1 cellular context compared by ENCODE assay signal in genomic region chr5:53476531-53477480, GRCh38.
TF ChIP-seq lines count a peak whose summit lies in the region.

No MANE protein-coding gene starts in this region.

TF ChIP-seq in HepG2, 621 proteins besides CTCF, POLR2A, EP300 and RAD21 (continued from another document and continues in another):
- TF ChIP-seq ETS1 (CRISPR knock-in tag; IDR thresholded peaks at IDR 0.05) (no peak), FOXJ3 (CRISPR knock-in tag; IDR thresholded peaks at IDR 0.05; ENCODE audit: borderline replicate concordance) (peak; percentile 100), ZBTB43 (CRISPR knock-in tag; conservative IDR thresholded peaks at IDR 0.05) (peak; percentile 99), ZNF605 (CRISPR knock-in tag; IDR thresholded peaks at IDR 0.05) (peak; percentile 88), HDAC2 (CRISPR knock-in tag; IDR thresholded peaks at IDR 0.05) (peak; percentile 99), CENPT (CRISPR knock-in tag; IDR thresholded peaks at IDR 0.05; ENCODE audit: low read depth) (no peak), ZFP82 (CRISPR knock-in tag; IDR thresholded peaks at IDR 0.05; ENCODE audit: borderline replicate concordance) (no peak), NFE2L2 (IDR thresholded peaks at IDR 0.05; ENCODE audit: low read length) (peak; percentile 83), ZNF292 (CRISPR knock-in tag; IDR thresholded peaks at IDR 0.05; ENCODE audit: borderline replicate concordance, low read depth) (peak; percentile 89; the same call in 1 of the 2 replicates), ZNF484 (CRISPR knock-in tag; IDR thresholded peaks at IDR 0.05; ENCODE audit: borderline replicate concordance, low read depth) (no peak), PRMT3 (CRISPR knock-in tag; IDR thresholded peaks at IDR 0.05; ENCODE audit: borderline replicate concordance, low read depth) (peak; percentile 53; the same call in 1 of the 2 replicates), GATA4 (IDR thresholded peaks at IDR 0.05; ENCODE audit: borderline replicate concordance, low read depth) (peak; percentile 99), ZXDC (CRISPR knock-in tag; IDR thresholded peaks at IDR 0.05) (no peak), ZBED4 (CRISPR knock-in tag; IDR thresholded peaks at IDR 0.05; ENCODE audit: borderline replicate concordance) (peak; percentile 98), PRDM10 (CRISPR knock-in tag; IDR thresholded peaks at IDR 0.05; ENCODE audit: low read depth) (peak; percentile 85), POGZ (CRISPR knock-in tag; IDR thresholded peaks at IDR 0.05) (peak; percentile 97), PAF1 (CRISPR knock-in tag; IDR thresholded peaks at IDR 0.05) (no peak), ISX (CRISPR knock-in tag; conservative IDR thresholded peaks at IDR 0.05) (no peak), ZNF446 (CRISPR knock-in tag; IDR thresholded peaks at IDR 0.05) (no peak), SALL1 (CRISPR knock-in tag; IDR thresholded peaks at IDR 0.05) (peak; percentile 100), PATZ1 (CRISPR knock-in tag; IDR thresholded peaks at IDR 0.05) (peak; percentile 93), CHCHD3 (CRISPR knock-in tag; IDR thresholded peaks at IDR 0.05) (no peak), SMAD3 (CRISPR knock-in tag; IDR thresholded peaks at IDR 0.05) (peak; percentile 99), CENPX (CRISPR knock-in tag; IDR thresholded peaks at IDR 0.05) (no peak), BRCA1 (CRISPR knock-in tag; IDR thresholded peaks at IDR 0.05) (peak; percentile 77; the same call in 1 of the 2 replicates), SRSF9 (IDR thresholded peaks at IDR 0.05; ENCODE audit: borderline replicate concordance, insufficient read depth, low read depth, low read length, poor library complexity, severe bottlenecking) (no peak), ZNF350 (CRISPR knock-in tag; IDR thresholded peaks at IDR 0.05; ENCODE audit: borderline replicate concordance, low read depth) (peak; percentile 89; the same call in 1 of the 2 replicates), PCBP2 (optimal IDR thresholded peaks at IDR 0.05; ENCODE audit: low read depth, low read length, poor library complexity, severe bottlenecking) (no peak), TGIF2 (CRISPR knock-in tag; IDR thresholded peaks at IDR 0.05) (peak; percentile 48; the same call in 1 of the 2 replicates), ZBTB38 (CRISPR knock-in tag; IDR thresholded peaks at IDR 0.05) (0 out of 2 replicates have a peak, but pooled peaks have one; percentile 24), POLR2AphosphoS2 (IDR thresholded peaks at IDR 0.05; ENCODE audit: low read depth, low read length) (no peak), ZNF468 (CRISPR knock-in tag; IDR thresholded peaks at IDR 0.05) (no peak), MIER3 (CRISPR knock-in tag; IDR thresholded peaks at IDR 0.05; ENCODE audit: borderline replicate concordance) (peak; percentile 98), NFYC (CRISPR knock-in tag; IDR thresholded peaks at IDR 0.05) (peak; percentile 42; the same call in 1 of the 2 replicates), STAG1 (CRISPR knock-in tag; IDR thresholded peaks at IDR 0.05) (peak; percentile 45), ZNF367 (CRISPR knock-in tag; IDR thresholded peaks at IDR 0.05; ENCODE audit: borderline replicate concordance) (no peak), HDAC1 (CRISPR knock-in tag; IDR thresholded peaks at IDR 0.05) (peak; percentile 97), ERF (CRISPR knock-in tag; IDR thresholded peaks at IDR 0.05) (peak; percentile 99), ZNF331 (CRISPR knock-in tag; IDR thresholded peaks at IDR 0.05) (peak; percentile 98), SETDB1 (CRISPR knock-in tag; IDR thresholded peaks at IDR 0.05; ENCODE audit: borderline replicate concordance) (no peak), NAIF1 (CRISPR knock-in tag; IDR thresholded peaks at IDR 0.05; ENCODE audit: borderline replicate concordance) (peak; percentile 68; the same call in 1 of the 2 replicates), TIGD3 (CRISPR knock-in tag; IDR thresholded peaks at IDR 0.05; ENCODE audit: borderline replicate concordance) (no peak), ZNF639 (CRISPR knock-in tag; conservative IDR thresholded peaks at IDR 0.05) (peak; percentile 84), ZNF841 (CRISPR knock-in tag; IDR thresholded peaks at IDR 0.05; ENCODE audit: borderline replicate concordance) (no peak), FOXC1 (CRISPR knock-in tag; IDR thresholded peaks at IDR 0.05; ENCODE audit: borderline replicate concordance) (peak; percentile 56; the same call in 1 of the 2 replicates), HNRNPH1 (optimal IDR thresholded peaks at IDR 0.05; ENCODE audit: low read depth, low read length) (no peak), ZNF335 (CRISPR knock-in tag; IDR thresholded peaks at IDR 0.05) (peak; percentile 85), GZF1 (CRISPR knock-in tag; IDR thresholded peaks at IDR 0.05) (no peak), THAP11 (CRISPR knock-in tag; IDR thresholded peaks at IDR 0.05) (peak; percentile 87), SKI (IDR thresholded peaks at IDR 0.05; ENCODE audit: partially characterized antibody) (peak; percentile 99), HNRNPL (IDR thresholded peaks at IDR 0.05; ENCODE audit: low read depth, low read length) (no peak), ZNF496 (CRISPR knock-in tag; IDR thresholded peaks at IDR 0.05; ENCODE audit: insufficient replicate concordance) (no peak), EZH2 (conservative IDR thresholded peaks at IDR 0.05; ENCODE audit: low read depth, low read length) (no peak), ZNF878 (CRISPR knock-in tag; IDR thresholded peaks at IDR 0.05) (peak; percentile 83)
